Comparison of ENCODE assay signal across 1 cellular context in genomic region chr12:7884687-7885086, GRCh38.
A peak's percentile ranks its signal among the peaks of the same experiment; 100 is the strongest.
TF ChIP-seq lines count a peak whose summit lies in the region.

No MANE protein-coding gene starts in this region.

TF ChIP-seq in K562, 482 proteins besides CTCF, POLR2A, EP300 and RAD21:
- no peak for TF ChIP-seq ELK1 (CRISPR knock-in tag; IDR thresholded peaks at IDR 0.05)
- TF ChIP-seq CBFB (CRISPR knock-in tag; IDR thresholded peaks at IDR 0.05) = no peak
- no peak for TF ChIP-seq CGGBP1 (CRISPR knock-in tag; IDR thresholded peaks at IDR 0.05)
- TF ChIP-seq SRF (CRISPR knock-in tag; IDR thresholded peaks at IDR 0.05) = no peak
- TF ChIP-seq SPI1 (IDR thresholded peaks at IDR 0.05; ENCODE audit: borderline replicate concordance, low read depth, low read length) = peak; percentile 60
